ENCODE assay signal across 15 cellular contexts in the genomic region with DNA sequence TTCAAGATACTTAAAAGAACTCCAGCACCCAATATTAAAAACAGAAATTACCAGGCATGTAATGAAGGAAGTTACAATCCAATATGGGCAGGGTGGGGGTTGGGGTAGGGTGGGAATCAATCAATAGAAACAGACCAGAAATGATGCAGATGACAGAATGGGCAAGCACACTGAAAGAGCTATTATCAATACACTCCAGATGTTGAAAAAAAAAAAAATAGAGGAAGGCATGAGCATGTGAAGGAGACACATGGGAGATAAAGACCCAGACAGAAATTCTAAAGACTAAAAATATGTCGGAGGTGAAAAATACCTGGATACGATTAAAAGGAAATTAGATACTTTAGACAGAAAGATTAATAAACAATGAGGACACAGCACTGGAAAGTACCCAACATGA. TPM values are rescaled to one million over a fixed set of nuclear protein-coding genes. Genes with fewer than 3 reads are reported as not detected.
"Had no signal": no experiment of that assay in that cellular context is flagged by ENCODE, and none has a peak within 500 bp of the region (broad histone marks: within the 10 kb centered on the region; RNA-seq: fewer than 3 reads in every experiment).

No MANE protein-coding gene starts in this region.

- H3K9me3 Mint-ChIP-seq: mesothelial cell of epicardium, WTC11 had no signal

- H3K4me3 Mint-ChIP-seq: mesothelial cell of epicardium, WTC11 had no signal

- ATAC-seq: body of pancreas, esophagus mucosa, right cardiac atrium, WTC11 had no signal

- DNase-seq: activated CD8-positive, alpha-beta memory T cell treated with anti-CD3 and anti-CD28 coated beads, Interleukin-2, amount 50 U/mL, for 4 hours; activated effector memory CD4-positive, alpha-beta T cell treated with anti-CD3 and anti-CD28 coated beads, Interleukin-2, amount 50 U/mL, for 16 hours; body of pancreas; central memory CD4-positive, alpha-beta T cell; hippocampal formation; posterior cingulate gyrus; right cardiac atrium; SJCRH30; small intestine; T-helper 9 cell had no signal

RNA-seq across cellular contexts. Expression of gene ZC3H12D, which starts 19.0 kb away (rescaled TPM):
- total RNA-seq: glomerular endothelial cell, kidney epithelial cell, SJCRH30 had no signal
